29 cellular contexts compared by ENCODE assay signal in the genomic region with DNA sequence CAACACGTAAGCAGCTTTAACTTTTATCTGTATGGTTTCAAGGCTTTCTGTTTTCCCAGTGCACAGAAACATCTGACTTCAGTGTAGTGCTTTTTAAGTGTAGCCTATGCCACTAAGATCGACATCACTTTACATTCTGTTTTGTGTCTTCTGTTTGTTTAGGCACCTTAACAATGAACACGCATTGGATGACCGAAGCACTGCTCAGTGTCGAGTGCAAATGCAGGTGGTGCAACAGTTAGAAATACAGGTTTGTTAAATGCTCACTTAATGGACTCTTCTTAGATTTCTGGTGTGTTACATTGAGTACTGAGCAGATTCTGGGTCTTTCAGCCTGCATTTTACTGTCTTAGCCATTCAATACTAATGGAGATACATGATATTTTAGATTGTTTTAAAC.
DNase-seq lines count a peak whose midpoint lies in the region; FAIRE-seq and TF ChIP-seq lines count a peak whose summit lies in the region.
"Had no signal": no experiment of that assay in that cellular context is flagged by ENCODE, and none has a peak within 500 bp of the region (broad histone marks: within the 10 kb centered on the region; RNA-seq: fewer than 3 reads in every experiment).

No MANE protein-coding gene starts in this region.

- peaks cover 29% of the 10 kb centered on the region for H3K27me3 Mint-ChIP-seq in type B pancreatic cell
- H3K27me3 Mint-ChIP-seq: activated CD4-positive, alpha-beta memory T cell treated with anti-CD3 and anti-CD28 coated beads, Interleukin-2, amount 10 ng/mL, durations not matched to agents 7 days and 5 days; CD4-positive, CD25-positive, alpha-beta regulatory T cell; stimulated activated naive CD8-positive, alpha-beta T cell treated with anti-CD3 and anti-CD28 coated beads, Interleukin-15, Interleukin-2, amounts not matched to agents 100 ng/mL and 50 ng/mL, for 24 hours had no signal

- dilution Hi-C loops in keratinocyte (cut with MboI; ENCODE audit: extremely low pct_ligation_motif_present, low sequenced_read_pairs), result no loop called here

- no peak overlapping the region for H3K27ac Mint-ChIP-seq in type B pancreatic cell
- H3K27ac Mint-ChIP-seq: activated CD4-positive, alpha-beta memory T cell treated with anti-CD3 and anti-CD28 coated beads, Interleukin-2, amount 10 ng/mL, durations not matched to agents 7 days and 5 days; activated naive CD8-positive, alpha-beta T cell; activated T-helper 2 cell treated with anti-CD3 and anti-CD28 coated beads, Interferon-gamma antibody, Interleukin-2, Interleukin-4, amounts not matched to agents 10 μg/mL and 5 μg/mL and 100 μg/mL, durations not matched to agents 14 hours and 24 hours and 36 hours; CD4-positive, CD25-positive, alpha-beta regulatory T cell; stimulated activated naive CD8-positive, alpha-beta T cell treated with anti-CD3 and anti-CD28 coated beads, Interleukin-15, Interleukin-2, amounts not matched to agents 100 ng/mL and 50 ng/mL, for 24 hours; T-helper 17 cell had no signal

- no peaks in the 10 kb centered on the region for H4K20me1 ChIP-seq in keratinocyte (ENCODE audit: control insufficient read depth, extremely low read depth, insufficient read depth, low read length)

- H3K9me3 Mint-ChIP-seq in type B pancreatic cell, result no peaks in the 10 kb centered on the region
- H3K9me3 Mint-ChIP-seq: activated CD4-positive, alpha-beta memory T cell treated with anti-CD3 and anti-CD28 coated beads, Interleukin-2, amount 10 ng/mL, durations not matched to agents 7 days and 5 days; activated T-helper 2 cell treated with anti-CD3 and anti-CD28 coated beads, Interferon-gamma antibody, Interleukin-2, Interleukin-4, amounts not matched to agents 10 μg/mL and 5 μg/mL and 100 μg/mL, durations not matched to agents 14 hours and 24 hours and 36 hours; CD4-positive, CD25-positive, alpha-beta regulatory T cell; stimulated activated naive CD8-positive, alpha-beta T cell treated with anti-CD3 and anti-CD28 coated beads, Interleukin-15, Interleukin-2, amounts not matched to agents 100 ng/mL and 50 ng/mL, for 24 hours had no signal

- no peaks in the 10 kb centered on the region for H3K79me2 ChIP-seq in keratinocyte (ENCODE audit: control insufficient read depth, insufficient read depth, low read length)

- DNase-seq in NCI-H1417 (lab: John Stamatoyannopoulos, UW) (peak in 2 of 3 experiments; percentile 49 to 94), NCI-H1417 treated with DMSO at 0.1 percent for 48 hours (lab: John Stamatoyannopoulos, UW) (no peak), NCI-H187 treated with DMSO at 0.1 percent for 48 hours (lab: John Stamatoyannopoulos, UW) (peak; percentile 90), NCI-H748 treated with DMSO at 0.1 percent for 48 hours (lab: John Stamatoyannopoulos, UW) (peak; percentile 84), keratinocyte (ENCODE audit: low read depth, low spot score) (no peak), GM19238 (ENCODE audit: insufficient read length, low spot score) (no peak), type B pancreatic cell (ENCODE audit: extremely low spot score, unreplicated experiment) (no peak)
- no peak for DNase-seq in activated effector memory CD4-positive, alpha-beta T cell treated with anti-CD3 and anti-CD28 coated beads, Interleukin-2, amount 50 U/mL, for 16 hours
- DNase-seq: 8988T; activated CD4-positive, alpha-beta memory T cell treated with anti-CD3 and anti-CD28 coated beads, Interleukin-2, amount 10 ng/mL, durations not matched to agents 7 days and 5 days; activated CD4-positive, alpha-beta T cell treated with anti-CD3 and anti-CD28 coated beads for 1 hour; activated CD8-positive, alpha-beta memory T cell treated with anti-CD3 and anti-CD28 coated beads, Interleukin-2, amount 50 U/mL, for 48 hours; anterior cingulate cortex; CD4-positive, CD25-positive, alpha-beta regulatory T cell; effector CD4-positive, alpha-beta T cell; erythroblast; head of caudate nucleus; MG63; NCI-H524 treated with DMSO at 0.1 percent for 48 hours; pancreas; retina; SK-N-SH; small intestine; T-helper 17 cell had no signal

- H3K9ac ChIP-seq in keratinocyte (ENCODE audit: control insufficient read depth, extremely low read depth, insufficient read depth, low read length), result no peak overlapping the region
- H3K9ac ChIP-seq: SK-N-SH had no signal

- H3K9me3 ChIP-seq in keratinocyte (ENCODE audit: control insufficient read depth, low read depth, low read length), result no peaks in the 10 kb centered on the region
- H3K9me3 ChIP-seq: MG63, pancreas, SK-N-SH had no signal

- no peaks in the 10 kb centered on the region for H3K36me3 ChIP-seq in keratinocyte (ENCODE audit: control insufficient read depth in 2 of 2, extremely low read depth in 1 of 2, insufficient read depth in 2 of 2, low read length in 2 of 2)
- H3K36me3 ChIP-seq: MG63, pancreas had no signal

- no peaks in the 10 kb centered on the region for H3K36me3 Mint-ChIP-seq in type B pancreatic cell
- H3K36me3 Mint-ChIP-seq: activated naive CD8-positive, alpha-beta T cell; CD4-positive, CD25-positive, alpha-beta regulatory T cell had no signal

- peak; percentile 26 for FAIRE-seq in keratinocyte (lab: Jason Lieb, UNC)
- FAIRE-seq: colon, H54, pancreas had no signal

- peaks cover 26% of the 10 kb centered on the region for H3K4me1 Mint-ChIP-seq in type B pancreatic cell (ENCODE audit: unreplicated experiment)
- H3K4me1 Mint-ChIP-seq: activated CD4-positive, alpha-beta memory T cell treated with anti-CD3 and anti-CD28 coated beads, Interleukin-2, amount 10 ng/mL, durations not matched to agents 7 days and 5 days; CD4-positive, CD25-positive, alpha-beta regulatory T cell had no signal

- no peak overlapping the region for H3K4me3 Mint-ChIP-seq in type B pancreatic cell
- H3K4me3 Mint-ChIP-seq: activated CD4-positive, alpha-beta memory T cell treated with anti-CD3 and anti-CD28 coated beads, Interleukin-2, amount 10 ng/mL, durations not matched to agents 7 days and 5 days; activated naive CD8-positive, alpha-beta T cell; CD4-positive, CD25-positive, alpha-beta regulatory T cell; stimulated activated naive CD8-positive, alpha-beta T cell treated with anti-CD3 and anti-CD28 coated beads, Interleukin-15, Interleukin-2, amounts not matched to agents 100 ng/mL and 50 ng/mL, for 24 hours; T-helper 17 cell had no signal

- no peaks in the 10 kb centered on the region for H3K27me3 ChIP-seq in keratinocyte (ENCODE audit: control insufficient read depth, extremely low read depth, insufficient read depth, low read length)
- H3K27me3 ChIP-seq: MG63, pancreas had no signal

- H3K4me1 ChIP-seq in keratinocyte (ENCODE audit: control insufficient read depth, extremely low read depth, insufficient read depth, low read length), result no peaks in the 10 kb centered on the region
- H3K4me1 ChIP-seq: pancreas had no signal

- H3K27ac ChIP-seq in keratinocyte (ENCODE audit: control insufficient read depth, insufficient read depth, low read length), result no peak overlapping the region
- H3K27ac ChIP-seq: pancreas had no signal

- TF ChIP-seq CTCF in keratinocyte (optimal IDR thresholded peaks at IDR 0.05 in 1 of 3, IDR thresholded peaks at IDR 0.05 in 1 of 3, conservative IDR thresholded peaks at IDR 0.05 in 1 of 3; ENCODE audit: extremely low read depth in 1 of 3, insufficient read depth in 2 of 3, low read length in 3 of 3), result no peak
- no peak for TF ChIP-seq CTCF in type B pancreatic cell (conservative IDR thresholded peaks at IDR 0.05)

- no peak overlapping the region for H3K4me2 ChIP-seq in keratinocyte (ENCODE audit: control insufficient read depth, extremely low read depth, insufficient read depth, low read depth, low read length)
- H3K4me2 ChIP-seq: SK-N-SH had no signal

- H3K4me3 ChIP-seq in keratinocyte (ENCODE audit: control insufficient read depth in 2 of 3, extremely low read depth in 1 of 3, insufficient read depth in 2 of 3, low read depth in 1 of 3, low read length in 3 of 3), result no peak overlapping the region
- H3K4me3 ChIP-seq: MG63, pancreas had no signal

- no peaks in the 10 kb centered on the region for H3K9me1 ChIP-seq in keratinocyte (ENCODE audit: control insufficient read depth, extremely low read depth, insufficient read depth, low read length)

- no peak overlapping the region for H2AFZ ChIP-seq in keratinocyte (ENCODE audit: control insufficient read depth, low read length)

Comparison
In these comparisons a context has a peak if more than half of its experiments do, and no peak if none do; other contexts are left out.
1. DNase-seq: peak in NCI-H1417 (2 of 3), NCI-H187 treated with DMSO at 0.1 percent for 48 hours (single experiment) and NCI-H748 treated with DMSO at 0.1 percent for 48 hours (single experiment); none in NCI-H1417 treated with DMSO at 0.1 percent for 48 hours (single experiment), keratinocyte (single experiment), activated effector memory CD4-positive, alpha-beta T cell treated with anti-CD3 and anti-CD28 coated beads, Interleukin-2, amount 50 U/mL, for 16 hours (single experiment), GM19238 (single experiment) and type B pancreatic cell (single experiment).